In the genomic region with DNA sequence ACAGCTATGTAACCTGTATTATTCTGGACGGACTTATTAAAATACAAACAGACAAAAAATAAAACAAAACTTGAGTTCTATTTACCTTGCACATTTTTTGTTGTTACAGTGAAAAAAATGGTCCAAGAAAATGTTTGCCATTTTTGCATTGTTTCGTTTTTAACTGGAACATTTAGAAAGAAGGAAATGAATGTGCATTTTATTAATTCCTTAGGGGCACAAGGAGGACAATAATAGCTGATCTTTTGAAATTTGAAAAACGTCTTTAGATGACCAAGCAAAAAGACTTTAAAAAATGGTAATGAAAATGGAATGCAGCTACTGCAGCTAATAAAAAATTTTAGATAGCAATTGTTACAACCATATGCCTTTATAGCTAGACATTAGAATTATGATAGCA, we compare ENCODE assay signal across 1 cellular context.
TF ChIP-seq lines count a peak whose summit lies in the region.

No MANE protein-coding gene starts in this region.

TF ChIP-seq in endothelial cell of umbilical vein, 7 proteins besides CTCF, POLR2A, EP300 and RAD21:
- TF ChIP-seq FOS (IDR thresholded peaks at IDR 0.05; ENCODE audit: borderline replicate concordance, insufficient read depth, low read length), result no peak
